2 cellular contexts compared by ENCODE assay signal in the genomic region with DNA sequence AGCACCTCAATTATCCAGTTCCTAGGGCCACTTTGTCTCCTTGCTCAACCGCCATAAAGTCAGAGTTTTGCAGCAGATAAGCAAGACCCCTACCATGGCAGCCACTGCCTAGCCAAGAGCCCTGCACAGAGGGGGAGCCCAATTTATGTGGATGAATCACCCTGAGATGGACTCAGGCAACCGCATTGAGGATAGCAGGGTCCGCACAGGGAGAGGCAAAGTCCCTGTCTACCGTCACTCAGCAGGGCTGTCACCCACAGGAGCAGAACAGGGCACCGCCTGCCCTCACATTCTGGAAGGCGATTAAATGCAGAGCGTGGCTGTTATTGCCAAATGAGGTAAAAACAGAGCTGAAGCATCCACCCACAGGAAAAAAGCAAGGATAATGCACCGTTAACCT.
TF ChIP-seq lines count a peak whose summit lies in the region.

No MANE protein-coding gene starts in this region.

TF ChIP-seq in SK-N-SH, 30 proteins besides CTCF, POLR2A, EP300 and RAD21 (continued from another document):
- TF ChIP-seq, protein P1, sequence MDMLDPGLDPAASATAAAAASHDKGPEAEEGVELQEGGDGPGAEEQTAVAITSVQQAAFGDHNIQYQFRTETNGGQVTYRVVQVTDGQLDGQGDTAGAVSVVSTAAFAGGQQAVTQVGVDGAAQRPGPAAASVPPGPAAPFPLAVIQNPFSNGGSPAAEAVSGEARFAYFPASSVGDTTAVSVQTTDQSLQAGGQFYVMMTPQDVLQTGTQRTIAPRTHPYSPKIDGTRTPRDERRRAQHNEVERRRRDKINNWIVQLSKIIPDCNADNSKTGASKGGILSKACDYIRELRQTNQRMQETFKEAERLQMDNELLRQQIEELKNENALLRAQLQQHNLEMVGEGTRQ (IDR thresholded peaks at IDR 0.05; ENCODE audit: borderline replicate concordance, low read depth, low read length): no peak
- TF ChIP-seq ELF1 (IDR thresholded peaks at IDR 0.05) (no peak), YY1 (IDR thresholded peaks at IDR 0.05; ENCODE audit: low read depth) (no peak), GABPA (IDR thresholded peaks at IDR 0.05; ENCODE audit: low read depth) (no peak), MXI1 (IDR thresholded peaks at IDR 0.05; ENCODE audit: low read depth, low read length) (no peak), RFX5 (IDR thresholded peaks at IDR 0.05; ENCODE audit: low read length) (no peak), SMC3 (IDR thresholded peaks at IDR 0.05; ENCODE audit: low read depth, low read length) (no peak), SIN3A (IDR thresholded peaks at IDR 0.05; ENCODE audit: borderline replicate concordance, low read depth, low read length) (no peak), FOSL2 (IDR thresholded peaks at IDR 0.05; ENCODE audit: borderline replicate concordance, low read depth) (no peak), NRF1 (IDR thresholded peaks at IDR 0.05; ENCODE audit: low read depth, low read length) (no peak), TEAD4 (IDR thresholded peaks at IDR 0.05; ENCODE audit: borderline replicate concordance, insufficient read depth) (no peak), EZH2phosphoT487 (IDR thresholded peaks at IDR 0.05; ENCODE audit: borderline replicate concordance, low read depth) (no peak), RXRA (IDR thresholded peaks at IDR 0.05; ENCODE audit: borderline replicate concordance, low read depth) (no peak), JUND (IDR thresholded peaks at IDR 0.05) (no peak)
- TF ChIP-seq, protein P2, sequence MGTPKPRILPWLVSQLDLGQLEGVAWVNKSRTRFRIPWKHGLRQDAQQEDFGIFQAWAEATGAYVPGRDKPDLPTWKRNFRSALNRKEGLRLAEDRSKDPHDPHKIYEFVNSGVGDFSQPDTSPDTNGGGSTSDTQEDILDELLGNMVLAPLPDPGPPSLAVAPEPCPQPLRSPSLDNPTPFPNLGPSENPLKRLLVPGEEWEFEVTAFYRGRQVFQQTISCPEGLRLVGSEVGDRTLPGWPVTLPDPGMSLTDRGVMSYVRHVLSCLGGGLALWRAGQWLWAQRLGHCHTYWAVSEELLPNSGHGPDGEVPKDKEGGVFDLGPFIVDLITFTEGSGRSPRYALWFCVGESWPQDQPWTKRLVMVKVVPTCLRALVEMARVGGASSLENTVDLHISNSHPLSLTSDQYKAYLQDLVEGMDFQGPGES (IDR thresholded peaks at IDR 0.05; ENCODE audit: low read depth, low read length): no peak
- TF ChIP-seq, protein P3, sequence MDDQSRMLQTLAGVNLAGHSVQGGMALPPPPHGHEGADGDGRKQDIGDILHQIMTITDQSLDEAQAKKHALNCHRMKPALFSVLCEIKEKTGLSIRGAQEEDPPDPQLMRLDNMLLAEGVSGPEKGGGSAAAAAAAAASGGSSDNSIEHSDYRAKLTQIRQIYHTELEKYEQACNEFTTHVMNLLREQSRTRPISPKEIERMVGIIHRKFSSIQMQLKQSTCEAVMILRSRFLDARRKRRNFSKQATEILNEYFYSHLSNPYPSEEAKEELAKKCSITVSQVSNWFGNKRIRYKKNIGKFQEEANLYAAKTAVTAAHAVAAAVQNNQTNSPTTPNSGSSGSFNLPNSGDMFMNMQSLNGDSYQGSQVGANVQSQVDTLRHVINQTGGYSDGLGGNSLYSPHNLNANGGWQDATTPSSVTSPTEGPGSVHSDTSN (IDR thresholded peaks at IDR 0.05): no peak
- TF ChIP-seq, protein P4, sequence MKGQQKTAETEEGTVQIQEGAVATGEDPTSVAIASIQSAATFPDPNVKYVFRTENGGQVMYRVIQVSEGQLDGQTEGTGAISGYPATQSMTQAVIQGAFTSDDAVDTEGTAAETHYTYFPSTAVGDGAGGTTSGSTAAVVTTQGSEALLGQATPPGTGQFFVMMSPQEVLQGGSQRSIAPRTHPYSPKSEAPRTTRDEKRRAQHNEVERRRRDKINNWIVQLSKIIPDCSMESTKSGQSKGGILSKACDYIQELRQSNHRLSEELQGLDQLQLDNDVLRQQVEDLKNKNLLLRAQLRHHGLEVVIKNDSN (IDR thresholded peaks at IDR 0.05; ENCODE audit: borderline replicate concordance, low read depth): no peak

TF ChIP-seq in SK-N-SH treated with all-trans-retinoic acid at 6 μM for 48 hours, 23 proteins besides CTCF, POLR2A, EP300 and RAD21 (continued from another document):
- TF ChIP-seq, protein P5, sequence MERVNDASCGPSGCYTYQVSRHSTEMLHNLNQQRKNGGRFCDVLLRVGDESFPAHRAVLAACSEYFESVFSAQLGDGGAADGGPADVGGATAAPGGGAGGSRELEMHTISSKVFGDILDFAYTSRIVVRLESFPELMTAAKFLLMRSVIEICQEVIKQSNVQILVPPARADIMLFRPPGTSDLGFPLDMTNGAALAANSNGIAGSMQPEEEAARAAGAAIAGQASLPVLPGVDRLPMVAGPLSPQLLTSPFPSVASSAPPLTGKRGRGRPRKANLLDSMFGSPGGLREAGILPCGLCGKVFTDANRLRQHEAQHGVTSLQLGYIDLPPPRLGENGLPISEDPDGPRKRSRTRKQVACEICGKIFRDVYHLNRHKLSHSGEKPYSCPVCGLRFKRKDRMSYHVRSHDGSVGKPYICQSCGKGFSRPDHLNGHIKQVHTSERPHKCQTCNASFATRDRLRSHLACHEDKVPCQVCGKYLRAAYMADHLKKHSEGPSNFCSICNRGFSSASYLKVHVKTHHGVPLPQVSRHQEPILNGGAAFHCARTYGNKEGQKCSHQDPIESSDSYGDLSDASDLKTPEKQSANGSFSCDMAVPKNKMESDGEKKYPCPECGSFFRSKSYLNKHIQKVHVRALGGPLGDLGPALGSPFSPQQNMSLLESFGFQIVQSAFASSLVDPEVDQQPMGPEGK (CRISPR knock-in tag; IDR thresholded peaks at IDR 0.05; ENCODE audit: borderline replicate concordance): no peak
- TF ChIP-seq TOX (CRISPR knock-in tag; IDR thresholded peaks at IDR 0.05; ENCODE audit: borderline replicate concordance): no peak
- no peak for TF ChIP-seq ZNF565 (CRISPR knock-in tag; conservative IDR thresholded peaks at IDR 0.05; ENCODE audit: low read depth)
- TF ChIP-seq ZFP30 (CRISPR knock-in tag; IDR thresholded peaks at IDR 0.05): no peak
- TF ChIP-seq ESRRG (CRISPR knock-in tag; IDR thresholded peaks at IDR 0.05): no peak
- TF ChIP-seq ZFP3 (CRISPR knock-in tag; IDR thresholded peaks at IDR 0.05): no peak
- no peak for TF ChIP-seq GLIS3 (CRISPR knock-in tag; IDR thresholded peaks at IDR 0.05)
- no peak for TF ChIP-seq OSR1 (CRISPR knock-in tag; IDR thresholded peaks at IDR 0.05)
- TF ChIP-seq PPARA (CRISPR knock-in tag; IDR thresholded peaks at IDR 0.05; ENCODE audit: borderline replicate concordance): no peak
- no peak for TF ChIP-seq CSDC2 (CRISPR knock-in tag; IDR thresholded peaks at IDR 0.05)
- TF ChIP-seq, protein P6, sequence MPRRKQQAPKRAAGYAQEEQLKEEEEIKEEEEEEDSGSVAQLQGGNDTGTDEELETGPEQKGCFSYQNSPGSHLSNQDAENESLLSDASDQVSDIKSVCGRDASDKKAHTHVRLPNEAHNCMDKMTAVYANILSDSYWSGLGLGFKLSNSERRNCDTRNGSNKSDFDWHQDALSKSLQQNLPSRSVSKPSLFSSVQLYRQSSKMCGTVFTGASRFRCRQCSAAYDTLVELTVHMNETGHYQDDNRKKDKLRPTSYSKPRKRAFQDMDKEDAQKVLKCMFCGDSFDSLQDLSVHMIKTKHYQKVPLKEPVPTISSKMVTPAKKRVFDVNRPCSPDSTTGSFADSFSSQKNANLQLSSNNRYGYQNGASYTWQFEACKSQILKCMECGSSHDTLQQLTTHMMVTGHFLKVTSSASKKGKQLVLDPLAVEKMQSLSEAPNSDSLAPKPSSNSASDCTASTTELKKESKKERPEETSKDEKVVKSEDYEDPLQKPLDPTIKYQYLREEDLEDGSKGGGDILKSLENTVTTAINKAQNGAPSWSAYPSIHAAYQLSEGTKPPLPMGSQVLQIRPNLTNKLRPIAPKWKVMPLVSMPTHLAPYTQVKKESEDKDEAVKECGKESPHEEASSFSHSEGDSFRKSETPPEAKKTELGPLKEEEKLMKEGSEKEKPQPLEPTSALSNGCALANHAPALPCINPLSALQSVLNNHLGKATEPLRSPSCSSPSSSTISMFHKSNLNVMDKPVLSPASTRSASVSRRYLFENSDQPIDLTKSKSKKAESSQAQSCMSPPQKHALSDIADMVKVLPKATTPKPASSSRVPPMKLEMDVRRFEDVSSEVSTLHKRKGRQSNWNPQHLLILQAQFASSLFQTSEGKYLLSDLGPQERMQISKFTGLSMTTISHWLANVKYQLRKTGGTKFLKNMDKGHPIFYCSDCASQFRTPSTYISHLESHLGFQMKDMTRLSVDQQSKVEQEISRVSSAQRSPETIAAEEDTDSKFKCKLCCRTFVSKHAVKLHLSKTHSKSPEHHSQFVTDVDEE (CRISPR knock-in tag; IDR thresholded peaks at IDR 0.05): no peak
- no peak for TF ChIP-seq BACH2 (CRISPR knock-in tag; IDR thresholded peaks at IDR 0.05; ENCODE audit: borderline replicate concordance)
- no peak for TF ChIP-seq ZNF8 (CRISPR knock-in tag; IDR thresholded peaks at IDR 0.05)
- TF ChIP-seq, protein P7, sequence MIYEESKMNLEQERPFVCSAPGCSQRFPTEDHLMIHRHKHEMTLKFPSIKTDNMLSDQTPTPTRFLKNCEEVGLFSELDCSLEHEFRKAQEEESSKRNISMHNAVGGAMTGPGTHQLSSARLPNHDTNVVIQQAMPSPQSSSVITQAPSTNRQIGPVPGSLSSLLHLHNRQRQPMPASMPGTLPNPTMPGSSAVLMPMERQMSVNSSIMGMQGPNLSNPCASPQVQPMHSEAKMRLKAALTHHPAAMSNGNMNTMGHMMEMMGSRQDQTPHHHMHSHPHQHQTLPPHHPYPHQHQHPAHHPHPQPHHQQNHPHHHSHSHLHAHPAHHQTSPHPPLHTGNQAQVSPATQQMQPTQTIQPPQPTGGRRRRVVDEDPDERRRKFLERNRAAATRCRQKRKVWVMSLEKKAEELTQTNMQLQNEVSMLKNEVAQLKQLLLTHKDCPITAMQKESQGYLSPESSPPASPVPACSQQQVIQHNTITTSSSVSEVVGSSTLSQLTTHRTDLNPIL (CRISPR knock-in tag; IDR thresholded peaks at IDR 0.05; ENCODE audit: low read depth): no peak
TF ChIP-seq in SK-N-SH treated with all-trans-retinoic acid at 6 μM for 48 hours: peak in this region for 0.
